In the genomic region with DNA sequence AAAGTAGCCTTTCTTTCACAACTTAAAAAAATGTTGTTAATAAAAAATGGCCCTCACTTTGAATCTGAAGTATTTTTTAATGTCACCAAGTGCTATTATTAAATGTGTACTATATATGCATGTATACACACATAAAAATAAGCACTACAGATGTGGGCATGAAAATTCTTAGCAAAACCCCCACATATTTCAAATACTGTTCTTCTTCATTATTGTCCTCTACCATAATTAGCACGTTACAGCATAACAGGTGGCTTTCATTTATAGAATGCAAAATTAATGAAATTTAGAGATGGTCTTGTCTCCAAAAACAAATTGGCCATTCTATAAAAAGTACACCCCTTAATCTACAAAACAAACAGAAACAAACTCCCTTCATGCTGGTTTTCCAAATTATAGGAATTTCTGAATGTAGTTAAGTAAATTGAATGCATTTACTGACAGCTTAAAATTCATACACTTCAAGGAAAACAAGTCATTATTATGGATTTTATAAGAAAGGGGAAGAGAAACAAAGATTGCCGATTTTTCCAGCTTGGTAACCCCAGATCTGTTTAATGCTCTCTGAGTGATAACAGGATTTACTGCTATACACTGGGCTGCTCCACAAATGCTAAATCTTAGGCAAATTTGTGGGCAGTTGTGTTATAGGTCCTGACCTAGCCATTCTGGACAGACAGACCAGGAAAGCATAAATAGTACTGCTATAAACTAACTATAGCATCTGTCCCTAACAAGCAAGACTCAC, we compare ENCODE assay signal across 2 cellular contexts.
TF ChIP-seq lines count a peak whose summit lies in the region.

No MANE protein-coding gene starts in this region.

TF ChIP-seq in A549, 52 proteins besides CTCF, POLR2A, EP300 and RAD21:
- TF ChIP-seq, protein P1, sequence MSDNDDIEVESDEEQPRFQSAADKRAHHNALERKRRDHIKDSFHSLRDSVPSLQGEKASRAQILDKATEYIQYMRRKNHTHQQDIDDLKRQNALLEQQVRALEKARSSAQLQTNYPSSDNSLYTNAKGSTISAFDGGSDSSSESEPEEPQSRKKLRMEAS (IDR thresholded peaks at IDR 0.05) = no peak
- no peak for TF ChIP-seq SMC3 (IDR thresholded peaks at IDR 0.05)
- TF ChIP-seq CHD2 (IDR thresholded peaks at IDR 0.05; ENCODE audit: low read length, partially characterized antibody) = no peak
- TF ChIP-seq, protein P2, sequence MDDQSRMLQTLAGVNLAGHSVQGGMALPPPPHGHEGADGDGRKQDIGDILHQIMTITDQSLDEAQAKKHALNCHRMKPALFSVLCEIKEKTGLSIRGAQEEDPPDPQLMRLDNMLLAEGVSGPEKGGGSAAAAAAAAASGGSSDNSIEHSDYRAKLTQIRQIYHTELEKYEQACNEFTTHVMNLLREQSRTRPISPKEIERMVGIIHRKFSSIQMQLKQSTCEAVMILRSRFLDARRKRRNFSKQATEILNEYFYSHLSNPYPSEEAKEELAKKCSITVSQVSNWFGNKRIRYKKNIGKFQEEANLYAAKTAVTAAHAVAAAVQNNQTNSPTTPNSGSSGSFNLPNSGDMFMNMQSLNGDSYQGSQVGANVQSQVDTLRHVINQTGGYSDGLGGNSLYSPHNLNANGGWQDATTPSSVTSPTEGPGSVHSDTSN (IDR thresholded peaks at IDR 0.05) = no peak
- TF ChIP-seq PHF8 (IDR thresholded peaks at IDR 0.05; ENCODE audit: borderline replicate concordance, low read depth) = no peak
- TF ChIP-seq, protein P3, sequence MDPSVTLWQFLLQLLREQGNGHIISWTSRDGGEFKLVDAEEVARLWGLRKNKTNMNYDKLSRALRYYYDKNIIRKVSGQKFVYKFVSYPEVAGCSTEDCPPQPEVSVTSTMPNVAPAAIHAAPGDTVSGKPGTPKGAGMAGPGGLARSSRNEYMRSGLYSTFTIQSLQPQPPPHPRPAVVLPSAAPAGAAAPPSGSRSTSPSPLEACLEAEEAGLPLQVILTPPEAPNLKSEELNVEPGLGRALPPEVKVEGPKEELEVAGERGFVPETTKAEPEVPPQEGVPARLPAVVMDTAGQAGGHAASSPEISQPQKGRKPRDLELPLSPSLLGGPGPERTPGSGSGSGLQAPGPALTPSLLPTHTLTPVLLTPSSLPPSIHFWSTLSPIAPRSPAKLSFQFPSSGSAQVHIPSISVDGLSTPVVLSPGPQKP (IDR thresholded peaks at IDR 0.05; ENCODE audit: low read depth, low read length) = no peak
- no peak for TF ChIP-seq NPAS2 (CRISPR knock-in tag; IDR thresholded peaks at IDR 0.05; ENCODE audit: borderline replicate concordance)
- no peak for TF ChIP-seq E2F6 (IDR thresholded peaks at IDR 0.05; ENCODE audit: borderline replicate concordance, low read depth)
- TF ChIP-seq CHD4 (IDR thresholded peaks at IDR 0.05; ENCODE audit: borderline replicate concordance) = no peak
- no peak for TF ChIP-seq ZFP36 (IDR thresholded peaks at IDR 0.05; ENCODE audit: borderline replicate concordance, partially characterized antibody)
- TF ChIP-seq HEYL (CRISPR knock-in tag; IDR thresholded peaks at IDR 0.05) = no peak
- no peak for TF ChIP-seq RCOR1 (IDR thresholded peaks at IDR 0.05; ENCODE audit: low read depth, low read length)
- no peak for TF ChIP-seq FOSL2 (IDR thresholded peaks at IDR 0.05)
- no peak for TF ChIP-seq FOSL2 (CRISPR knock-in tag; IDR thresholded peaks at IDR 0.05)
- no peak for TF ChIP-seq FOXS1 (CRISPR knock-in tag; IDR thresholded peaks at IDR 0.05)
- no peak for TF ChIP-seq BHLHE40 (IDR thresholded peaks at IDR 0.05; ENCODE audit: low read depth, low read length)

TF ChIP-seq in IMR-90, 13 proteins besides CTCF, POLR2A, EP300 and RAD21:
- TF ChIP-seq MXI1 (IDR thresholded peaks at IDR 0.05; ENCODE audit: borderline replicate concordance, low read depth, low read length) (no peak), NFE2L2 (IDR thresholded peaks at IDR 0.05; ENCODE audit: low read depth, low read length) (no peak), SMC3 (IDR thresholded peaks at IDR 0.05; ENCODE audit: low read depth, low read length) (no peak), MAZ (IDR thresholded peaks at IDR 0.05; ENCODE audit: borderline replicate concordance, low read depth, low read length) (no peak), BHLHE40 (IDR thresholded peaks at IDR 0.05; ENCODE audit: low read depth, low read length) (no peak), RCOR1 (IDR thresholded peaks at IDR 0.05; ENCODE audit: insufficient replicate concordance, low read length) (no peak), FOS (IDR thresholded peaks at IDR 0.05; ENCODE audit: low read depth, low read length) (no peak), CHD1 (IDR thresholded peaks at IDR 0.05; ENCODE audit: low read depth, low read length) (no peak), CEBPB (IDR thresholded peaks at IDR 0.05; ENCODE audit: low read depth, low read length) (no peak), USF2 (IDR thresholded peaks at IDR 0.05; ENCODE audit: low read depth, low read length) (no peak)
- TF ChIP-seq, protein P3 (IDR thresholded peaks at IDR 0.05; ENCODE audit: borderline replicate concordance, low read depth, low read length) = no peak
